In the genomic region with DNA sequence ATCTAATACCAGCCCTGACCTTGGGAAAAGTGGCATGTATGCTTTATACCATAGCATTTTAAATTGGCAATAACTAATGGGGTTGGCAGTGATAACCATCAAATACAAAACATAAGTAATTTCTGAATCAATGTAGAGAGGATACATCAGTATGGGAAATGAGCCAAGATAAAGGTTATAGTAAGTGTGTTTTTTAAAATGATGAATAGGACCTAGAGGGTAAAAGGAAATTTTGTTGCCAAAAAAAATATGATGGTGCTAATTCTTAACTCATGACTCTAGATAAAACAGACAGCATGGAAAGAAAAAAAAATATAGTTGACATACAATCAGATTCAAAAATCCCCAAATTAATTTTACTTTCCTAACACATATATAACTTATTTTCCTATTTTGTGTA, we compare ENCODE assay signal across 15 cellular contexts.
A peak's percentile ranks its signal among the peaks of the same experiment; 100 is the strongest.
DNase-seq lines count a peak whose midpoint lies in the region; ATAC-seq and TF ChIP-seq lines count a peak whose summit lies in the region.
"Had no signal": no experiment of that assay in that cellular context is flagged by ENCODE, and none has a peak within 500 bp of the region (broad histone marks: within the 10 kb centered on the region; RNA-seq: fewer than 3 reads in every experiment).

No MANE protein-coding gene starts in this region.

- ATAC-seq in GM18861 (IDR thresholded peaks at IDR 0.05; ENCODE audit: unreplicated experiment) = no peak
- no peak for ATAC-seq in GM18520 (IDR thresholded peaks at IDR 0.05; ENCODE audit: unreplicated experiment)
- ATAC-seq: HepG2 had no signal

- TF ChIP-seq POLR2A in breast epithelium (IDR thresholded peaks at IDR 0.05) = no peak

- H3K9me3 ChIP-seq in breast epithelium = no peaks in the 10 kb centered on the region
- H3K9me3 ChIP-seq: HAP-1 had no signal

- no peaks in the 10 kb centered on the region for H3K27me3 Mint-ChIP-seq in MCF 10A (ENCODE audit: insufficient read depth, unreplicated experiment)
- H3K27me3 Mint-ChIP-seq: CD4-positive, CD25-positive, alpha-beta regulatory T cell had no signal

- TF ChIP-seq CTCF in MCF 10A (IDR thresholded peaks at IDR 0.05; ENCODE audit: unreplicated experiment) (no peak), breast epithelium (IDR thresholded peaks at IDR 0.05) (no peak)

- H3K9me3 Mint-ChIP-seq in MCF 10A (ENCODE audit: unreplicated experiment) = no peaks in the 10 kb centered on the region

- intact Hi-C loops in MCF 10A (cut with micrococcal nuclease) = no loop called here
- intact Hi-C loops in breast epithelium (cut with DNase I; ENCODE audit: low total_unique reads) = no loop called here

- no peak overlapping the region for H3K4me3 Mint-ChIP-seq in MCF 10A (ENCODE audit: unreplicated experiment)
- H3K4me3 Mint-ChIP-seq: CD4-positive, CD25-positive, alpha-beta regulatory T cell had no signal

- DNase-seq in MCF 10A (ENCODE audit: unreplicated experiment) (peak; percentile 16), breast epithelium (ENCODE audit: low spot score in 2 of 2) (no peak), dermis blood vessel endothelial cell (peak; percentile 76), glomerular endothelial cell (ENCODE audit: extremely low read depth, low read depth, low spot score) (peak; percentile 39), KG1 (lab: John Stamatoyannopoulos, UW) (no peak)
- DNase-seq: 8988T; ACHN; Calu3; CD4-positive, CD25-positive, alpha-beta regulatory T cell; DMS79 had no signal

- H3K27ac Mint-ChIP-seq in MCF 10A (ENCODE audit: low read depth, unreplicated experiment) = no peak overlapping the region
- H3K27ac Mint-ChIP-seq: CD4-positive, CD25-positive, alpha-beta regulatory T cell had no signal

- no peak overlapping the region for H3K4me3 ChIP-seq in breast epithelium
- H3K4me3 ChIP-seq: BLaER1 treated with 17β-estradiol and CSF1 and Interleukin-3, amounts not matched to agents 10 nM and 100 nM; HAP-1 had no signal

- H3K4me1 ChIP-seq in breast epithelium = no peaks in the 10 kb centered on the region
- H3K4me1 ChIP-seq: BLaER1 treated with 17β-estradiol and CSF1 and Interleukin-3, amounts not matched to agents 10 nM and 100 nM had no signal

- H3K36me3 Mint-ChIP-seq in MCF 10A (ENCODE audit: insufficient read depth, unreplicated experiment) = no peaks in the 10 kb centered on the region
- H3K36me3 Mint-ChIP-seq: CD4-positive, CD25-positive, alpha-beta regulatory T cell had no signal

- H3K27me3 ChIP-seq in breast epithelium = no peaks in the 10 kb centered on the region
- H3K27me3 ChIP-seq: BLaER1 treated with 17β-estradiol and CSF1 and Interleukin-3, amounts not matched to agents 10 nM and 100 nM had no signal

- H3K4me1 Mint-ChIP-seq in MCF 10A (ENCODE audit: insufficient read depth, unreplicated experiment) = no peaks in the 10 kb centered on the region
- H3K4me1 Mint-ChIP-seq: CD4-positive, CD25-positive, alpha-beta regulatory T cell had no signal

- POLR2A ChIA-PET in MCF 10A (lab: Yijun Ruan, JAX) = no interaction called here

- no peaks in the 10 kb centered on the region for H3K36me3 ChIP-seq in breast epithelium
- H3K36me3 ChIP-seq: BLaER1 treated with 17β-estradiol and CSF1 and Interleukin-3, amounts not matched to agents 10 nM and 100 nM; HAP-1 had no signal

- no peak overlapping the region for H3K27ac ChIP-seq in breast epithelium
- H3K27ac ChIP-seq: BLaER1 treated with 17β-estradiol and CSF1 and Interleukin-3, amounts not matched to agents 10 nM and 100 nM had no signal

- BruUV-seq in MCF 10A (replicated peaks; lab: Mats Ljungman, UMichigan) = no TSS peak

- CTCF ChIA-PET in MCF 10A (lab: Yijun Ruan, JAX) = no interaction called here

Comparison
In these comparisons a context has a peak if more than half of its experiments do, and no peak if none do; other contexts are left out.
1. DNase-seq: peak in MCF 10A (single experiment), dermis blood vessel endothelial cell (single experiment) and glomerular endothelial cell (single experiment); none in breast epithelium (0 of 2) and KG1 (single experiment).